Comparison of ENCODE assay signal across 8 cellular contexts in genomic region chr1:244450597-244451538, GRCh38. TPM values are rescaled to one million over a fixed set of nuclear protein-coding genes. Genes with fewer than 3 reads are reported as not detected.
DNase-seq lines count a peak whose midpoint lies in the region; ATAC-seq and TF ChIP-seq lines count a peak whose summit lies in the region.

No MANE protein-coding gene starts in this region.

- BruUV-seq in mammary epithelial cell (replicated peaks; lab: Mats Ljungman, UMichigan): TSS peak; percentile 45

- intact Hi-C loops in mammary epithelial cell (cut with micrococcal nuclease): loop anchor here (1.0 kb wide), 1 partner anchor 178 kb away; no protein-coding TSS in a partner anchor

- dilution Hi-C loops in mammary epithelial cell (cut with HindIII; ENCODE audit: low sequenced_read_pairs): no loop called here

- H3K9me3 ChIP-seq in Karpas-422 (ENCODE audit: low read length) (no peaks in the 10 kb centered on the region), mammary epithelial cell (replicated peaks; ENCODE audit: insufficient read depth, low read length) (no peaks in the 10 kb centered on the region)

- H3K36me3 ChIP-seq in Karpas-422 (ENCODE audit: insufficient read depth, low read length) (peaks cover 40% of the 10 kb centered on the region), mammary epithelial cell (ENCODE audit: insufficient read depth, low read length) (no peaks in the 10 kb centered on the region)

- CTCF ChIA-PET in mammary epithelial cell (lab: Charles Lee; ENCODE audit: low non-redundant PET): no interaction called here

- peak overlapping the region; percentile 83 for H3K4me2 ChIP-seq in Karpas-422 (ENCODE audit: low read depth, low read length, poor library complexity, severe bottlenecking)
- peak overlapping the region; percentile 81 for H3K4me2 ChIP-seq in mammary epithelial cell (ENCODE audit: insufficient read depth, low read depth, low read length)

- peak overlapping the region; percentile 77 for H3K27ac ChIP-seq in Karpas-422 (ENCODE audit: low read length)
- H3K27ac ChIP-seq in mammary epithelial cell (ENCODE audit: insufficient read depth, low read depth, low read length): peak overlapping the region; percentile 82

- no peak overlapping the region for H2AFZ ChIP-seq in Karpas-422 (ENCODE audit: low read length)
- H2AFZ ChIP-seq in mammary epithelial cell (ENCODE audit: low read depth, low read length): peak overlapping the region; percentile 93

- TF ChIP-seq CTCF in mammary epithelial cell (conservative IDR thresholded peaks at IDR 0.05 in 1 of 2, IDR thresholded peaks at IDR 0.05 in 1 of 2; ENCODE audit: extremely low read depth in 1 of 2, insufficient read depth in 1 of 2, low read depth in 1 of 2, low read length in 2 of 2): no peak

- H3K79me2 ChIP-seq in Karpas-422 (ENCODE audit: low read length) (peaks cover 58% of the 10 kb centered on the region), mammary epithelial cell (ENCODE audit: insufficient read depth, low read length) (peaks cover 56% of the 10 kb centered on the region)

- H4K20me1 ChIP-seq in Karpas-422 (ENCODE audit: insufficient read depth, low read depth, low read length): no peaks in the 10 kb centered on the region
- H4K20me1 ChIP-seq in mammary epithelial cell (ENCODE audit: insufficient read depth, low read length): no peaks in the 10 kb centered on the region

- H3K4me3 ChIP-seq in Karpas-422 (ENCODE audit: low read length) (peak overlapping the region; percentile 79), mammary epithelial cell (replicated peaks in 1 of 3; ENCODE audit: insufficient read depth in 1 of 3, low read depth in 2 of 3, low read length in 3 of 3) (peak overlapping the region; percentile 94 to 98 (median 97))

- DNase-seq in EH (ENCODE audit: low read depth): peak; percentile 74
- peak; percentile 79 for DNase-seq in Karpas-422
- DNase-seq in UCSD-AML1 (lab: John Stamatoyannopoulos, UW; ENCODE audit: unreplicated experiment): peak; percentile 60
- peak; percentile 51 for DNase-seq in mammary epithelial cell
- peak; percentile 21 for DNase-seq in iPS-NIHi11 (ENCODE audit: low spot score)
- peak; percentile 52 for DNase-seq in stimulated activated CD4-positive, alpha-beta T cell treated with anti-CD3 and anti-CD28 coated beads, Interleukin-12 subunit alpha, Interleukin-12 subunit beta, amount 100 ng/mL, for 4 hours

- ATAC-seq in GM21619 (IDR thresholded peaks at IDR 0.05; ENCODE audit: unreplicated experiment) (peak; percentile 7), HG02981 (IDR thresholded peaks at IDR 0.05; ENCODE audit: unreplicated experiment) (no peak)

- H3K27me3 ChIP-seq in Karpas-422 (ENCODE audit: low read length): no peaks in the 10 kb centered on the region
- H3K27me3 ChIP-seq in mammary epithelial cell (ENCODE audit: insufficient read depth, low read length): no peaks in the 10 kb centered on the region

- H3K9me2 ChIP-seq in Karpas-422 (replicated peaks; ENCODE audit: insufficient read depth, low read length): no peaks in the 10 kb centered on the region

- H3K4me1 ChIP-seq in Karpas-422 (ENCODE audit: low read length): peaks cover 46% of the 10 kb centered on the region
- peaks cover 16% of the 10 kb centered on the region for H3K4me1 ChIP-seq in mammary epithelial cell (ENCODE audit: insufficient read depth, low read length)

- 2% methylated on average over 21 of the region's 41 CpGs for WGBS in mammary epithelial cell (ENCODE audit: low coverage, missing lambda C conversion rate)

- in situ Hi-C loops in mammary epithelial cell (cut with MboI; ENCODE audit: low sequenced_read_pairs in 2 of 2): no loop called here

- H3K9ac ChIP-seq in Karpas-422 (ENCODE audit: low read length) (peak overlapping the region; percentile 96), mammary epithelial cell (ENCODE audit: insufficient read depth, low read length) (peak overlapping the region; percentile 90)

RNA-seq across cellular contexts. Expression of gene ADSS2, which starts 0.8 kb away (rescaled TPM):
- total RNA-seq in Karpas-422 (2014; rRNA removed; shearing (Covaris generic); ENCODE audit: low replicate concordance): 50.2 and 50.9 TPM in 2 replicates
- total RNA-seq in mammary epithelial cell: 10 to 100 TPM; 40.2 to 47.6 TPM
- polyA plus RNA-seq in mammary epithelial cell: 25.3 TPM
- polyA minus RNA-seq in mammary epithelial cell: 11.7 TPM

RNA-seq across cellular contexts. Expression of gene CATSPERE, which starts 10.2 kb away (rescaled TPM):
- 0.26 TPM in 1 of 2 replicates, not detected in the other for total RNA-seq in Karpas-422 (2014; rRNA removed; shearing (Covaris generic); ENCODE audit: low replicate concordance)
- 1 to 10 TPM; 1.2 to 1.3 TPM for total RNA-seq in mammary epithelial cell
- 0.06 TPM for polyA plus RNA-seq in mammary epithelial cell
- polyA minus RNA-seq in mammary epithelial cell: not detected

Comparison
In these comparisons a context has a peak if more than half of its experiments do, and no peak if none do; other contexts are left out.
1. DNase-seq: peak in every context shown above with its lines; median percentile 79 in Karpas-422; 74 in EH; 60 in UCSD-AML1; 52 in stimulated activated CD4-positive, alpha-beta T cell treated with anti-CD3 and anti-CD28 coated beads, Interleukin-12 subunit alpha, Interleukin-12 subunit beta, amount 100 ng/mL, for 4 hours; 51 in mammary epithelial cell; 21 in iPS-NIHi11.